Comparison of ENCODE assay signal across 9 cellular contexts in genomic region chr12:8088574-8088973, GRCh38. TPM values are rescaled to one million over a fixed set of nuclear protein-coding genes. Genes with fewer than 3 reads are reported as not detected.
DNase-seq lines count a peak whose midpoint lies in the region; ATAC-seq and TF ChIP-seq lines count a peak whose summit lies in the region.
"Had no signal": no experiment of that assay in that cellular context is flagged by ENCODE, and none has a peak within 500 bp of the region (broad histone marks: within the 10 kb centered on the region; RNA-seq: fewer than 3 reads in every experiment).

No MANE protein-coding gene starts in this region.

- peaks cover 73% of the 10 kb centered on the region for H3K36me3 ChIP-seq in OCI-LY7 (ENCODE audit: insufficient read depth, low read length)

- H3K9me2 ChIP-seq in OCI-LY7 (ENCODE audit: insufficient read depth, low read length), result no peaks in the 10 kb centered on the region

- TF ChIP-seq CTCF in OCI-LY7 (conservative IDR thresholded peaks at IDR 0.05; ENCODE audit: low read length) (no peak), chondrocyte (IDR thresholded peaks at IDR 0.05) (no peak), nephron progenitor cell (IDR thresholded peaks at IDR 0.05) (no peak)

- H3K79me2 ChIP-seq in OCI-LY7 (ENCODE audit: insufficient read depth, low read depth, low read length), result peaks cover 61% of the 10 kb centered on the region

- peaks cover 13% of the 10 kb centered on the region for H3K4me1 Mint-ChIP-seq in chondrocyte (ENCODE audit: low read depth)
- H3K4me1 Mint-ChIP-seq in nephron progenitor cell, result peaks cover 16% of the 10 kb centered on the region

- DNase-seq in D341Med (ENCODE audit: low spot score), result peak; percentile 53
- DNase-seq in OCI-LY7 (ENCODE audit: low spot score), result no peak
- no peak for DNase-seq in chondrocyte (ENCODE audit: low spot score)
- DNase-seq in nephron progenitor cell, result no peak
- DNase-seq in GF-D8 (lab: John Stamatoyannopoulos, UW), result no peak
- no peak for DNase-seq in RKO (ENCODE audit: low spot score)
- DNase-seq: DMS153 had no signal

- intact Hi-C loops in OCI-LY7 (cut with micrococcal nuclease; ENCODE audit: unreplicated experiment), result loop anchor here (10.0 kb wide), 1 partner anchor 156 kb away; no protein-coding TSS in a partner anchor

- no peak overlapping the region for H3K4me3 ChIP-seq in OCI-LY7 (ENCODE audit: low read depth, low read length, poor library complexity, severe bottlenecking)

- POLR2A ChIA-PET in OCI-LY7 (lab: Charles Lee), result no interaction called here

- no peak overlapping the region for H3K27ac ChIP-seq in OCI-LY7 (ENCODE audit: low read depth, low read length, poor library complexity, severe bottlenecking)

- peaks cover 25% of the 10 kb centered on the region for H3K36me3 Mint-ChIP-seq in chondrocyte (ENCODE audit: low read depth)
- H3K36me3 Mint-ChIP-seq in nephron progenitor cell (ENCODE audit: low read depth), result peaks cover 32% of the 10 kb centered on the region

- H3K4me2 ChIP-seq in OCI-LY7 (ENCODE audit: low read length), result 0 out of 2 replicates have a peak overlapping the region, but pooled peaks have one; percentile 39

- H3K27ac Mint-ChIP-seq in chondrocyte (ENCODE audit: unreplicated experiment) (peak overlapping the region; percentile 28), nephron progenitor cell (no peak overlapping the region)

- CTCF ChIA-PET in OCI-LY7 (lab: Charles Lee; ENCODE audit: unreplicated experiment), result no interaction called here

- BruUV-seq in OCI-LY7 (replicated peaks; lab: Mats Ljungman, UMichigan), result no TSS peak

- H2AFZ ChIP-seq in OCI-LY7 (ENCODE audit: low read length), result no peak overlapping the region

- H3K9me3 ChIP-seq in OCI-LY7 (ENCODE audit: low read length), result no peaks in the 10 kb centered on the region

- H3K27me3 Mint-ChIP-seq in chondrocyte (ENCODE audit: low read depth) (no peaks in the 10 kb centered on the region), nephron progenitor cell (ENCODE audit: low read depth, poor library complexity) (no peaks in the 10 kb centered on the region)

- H4K20me1 ChIP-seq in OCI-LY7 (ENCODE audit: insufficient read depth, low read length), result peaks cover 6% of the 10 kb centered on the region; the same call in 1 of the 2 replicates

- H3K4me3 Mint-ChIP-seq in chondrocyte (ENCODE audit: unreplicated experiment), result no peak overlapping the region
- no peak overlapping the region for H3K4me3 Mint-ChIP-seq in nephron progenitor cell

- H3K4me1 ChIP-seq in OCI-LY7 (ENCODE audit: insufficient read depth, low read length, poor library complexity, severe bottlenecking), result peaks cover 18% of the 10 kb centered on the region

- ATAC-seq in GM21529 (IDR thresholded peaks at IDR 0.05; ENCODE audit: unreplicated experiment), result peak; percentile 75
- no peak for ATAC-seq in HG03457 (IDR thresholded peaks at IDR 0.05; ENCODE audit: unreplicated experiment)

- no peaks in the 10 kb centered on the region for H3K9me3 Mint-ChIP-seq in chondrocyte (ENCODE audit: low read depth)
- no peaks in the 10 kb centered on the region for H3K9me3 Mint-ChIP-seq in nephron progenitor cell

RNA-seq across cellular contexts. Expression of gene NECAP1, which starts 6.5 kb away (rescaled TPM):
- total RNA-seq in OCI-LY7 (2014; rRNA removed; shearing (Covaris generic)), result 34.7 and 35.6 TPM in 2 replicates
- 27.1 and 29.0 TPM in 2 replicates for total RNA-seq in OCI-LY7 (2022)
- total RNA-seq in chondrocyte, result 23.1 to 36.9 TPM (median 26.1 TPM) in 3 replicates

RNA-seq across cellular contexts. Expression of gene C3AR1, which starts 22.4 kb away (rescaled TPM):
- total RNA-seq in OCI-LY7 (2014; rRNA removed; shearing (Covaris generic)), result not detected in 2 replicates
- not detected in 2 replicates for total RNA-seq in OCI-LY7 (2022)
- total RNA-seq in chondrocyte, result 0.27 to 0.59 TPM in 2 of 3 replicates, not detected in the other

RNA-seq across cellular contexts. Expression of gene CLEC4A, which starts 34.8 kb away (rescaled TPM):
- total RNA-seq in OCI-LY7 (2014; rRNA removed; shearing (Covaris generic)), result 0.50 and 2.4 TPM in 2 replicates
- 0.41 and 0.99 TPM in 2 replicates for total RNA-seq in OCI-LY7 (2022)
- 0.65 to 1.1 TPM (median 0.99 TPM) in 3 replicates for total RNA-seq in chondrocyte

RNA-seq across cellular contexts. Expression of gene FOXJ2, which starts 56.1 kb away (rescaled TPM):
- total RNA-seq in OCI-LY7 (2014; rRNA removed; shearing (Covaris generic)), result 4.1 and 5.7 TPM in 2 replicates
- 9.3 and 9.9 TPM in 2 replicates for total RNA-seq in OCI-LY7 (2022)
- total RNA-seq in chondrocyte, result 21.1 to 24.0 TPM (median 23.4 TPM) in 3 replicates
